In genomic region chr4:94207469-94208224, GRCh38 we compare ENCODE assay signal across 8 cellular contexts. TPM values are rescaled to one million over a fixed set of nuclear protein-coding genes. Genes with fewer than 3 reads are reported as not detected.
DNase-seq lines count a peak whose midpoint lies in the region; ATAC-seq and TF ChIP-seq lines count a peak whose summit lies in the region.

Gene SMARCAD1 (plus strand): TSS chr4:94207865. CDS start chr4:94208395, 530 bp downstream.

- in situ Hi-C loops in Panc1 (cut with HindIII; ENCODE audit: low pct_unique_long_range_greater_than_20kb, low sequenced_read_pairs), result no loop called here

- TF ChIP-seq CTCF in Panc1 (IDR thresholded peaks at IDR 0.05) (no peak), esophagus muscularis mucosa (IDR thresholded peaks at IDR 0.05) (no peak)

- H3K36me3 ChIP-seq in Panc1 (ENCODE audit: control insufficient read depth, insufficient read depth, low read length) (peaks cover 12% of the 10 kb centered on the region), esophagus muscularis mucosa (peaks cover 7 to 31% (median 15%) of the 10 kb centered on the region in 4 donors), muscle layer of duodenum (ENCODE audit: control insufficient read depth in 1 of 2, insufficient read depth in 2 of 2, low read length in 2 of 2) (peaks cover 0 to 13% of the 10 kb centered on the region in 2 donors)

- intact Hi-C loops in Panc1 (cut with micrococcal nuclease; ENCODE audit: unreplicated experiment) (no loop called here), esophagus muscularis mucosa (cut with DNase I) (no loop called here)

- H3K4me3 ChIP-seq in Panc1 (ENCODE audit: low read depth in 2 of 2, low read length in 2 of 2) (peak within 1 kb of the TSS; percentile 69 to 80), esophagus muscularis mucosa (peak within 1 kb of the TSS; percentile 65 to 92 (median 68)), muscle layer of duodenum (ENCODE audit: low read depth in 1 of 2, low read length in 2 of 2) (peak within 1 kb of the TSS; percentile 87 to 97)

- no peak for TF ChIP-seq POLR2A in esophagus muscularis mucosa (IDR thresholded peaks at IDR 0.05; ENCODE audit: low read depth)

- CTCF ChIA-PET in Panc1 (lab: Charles Lee), result interaction anchor here (0.6 kb wide), 1 partner anchor 1015 kb away, joined by 4 read pairs; no protein-coding TSS in a partner anchor

- H3K27me3 ChIP-seq in Panc1 (ENCODE audit: control insufficient read depth, insufficient read depth, low read length) (no peaks in the 10 kb centered on the region), esophagus muscularis mucosa (no peaks in the 10 kb centered on the region), muscle layer of duodenum (ENCODE audit: low read depth, low read length) (no peaks in the 10 kb centered on the region)

- DNase-seq in DMS53 (lab: John Stamatoyannopoulos, UW), result peak; percentile 97
- DNase-seq in KG1 (lab: John Stamatoyannopoulos, UW), result peak; percentile 99
- peak; percentile 85 for DNase-seq in Panc1 (ENCODE audit: low read depth, low spot score)
- DNase-seq in activated T-cell treated with anti-CD3 and anti-CD28 coated beads, Interleukin-2, amount 50 U/mL, for 4 hours, result peak; percentile 83
- peak; percentile 97 for DNase-seq in esophagus muscularis mucosa (ENCODE audit: extremely low spot score)
- peak; percentile 80 to 81 for DNase-seq in stimulated activated CD8-positive, alpha-beta memory T cell treated with anti-CD3 and anti-CD28 coated beads, Interleukin-7, amount 100 ng/mL, for 4 hours (ENCODE audit: low read depth in 2 of 2)

- ATAC-seq in GM21723 (IDR thresholded peaks at IDR 0.05; ENCODE audit: unreplicated experiment) (peak; percentile 97), Panc1 (peak; percentile 96)
- ATAC-seq in activated T-cell treated with anti-CD3 and anti-CD28 coated beads, Interleukin-2, amount 50 U/mL, for 4 hours, result peak; percentile 94 to 95

- H3K27ac ChIP-seq in Panc1 (ENCODE audit: low read length), result peak within 1 kb of the TSS; percentile 88
- peak within 1 kb of the TSS; percentile 82 to 95 (median 86) for H3K27ac ChIP-seq in esophagus muscularis mucosa (replicated peaks in 1 of 4)
- peak within 1 kb of the TSS; percentile 97 for H3K27ac ChIP-seq in muscle layer of duodenum (ENCODE audit: low read length)

- POLR2A ChIA-PET in Panc1 (lab: Charles Lee), result no interaction called here

- H3K9me3 ChIP-seq in Panc1 (ENCODE audit: control insufficient read depth, insufficient read depth, low read depth, low read length) (no peaks in the 10 kb centered on the region), esophagus muscularis mucosa (no peaks in the 10 kb centered on the region), muscle layer of duodenum (ENCODE audit: control insufficient read depth in 1 of 2, low read length in 2 of 2) (no peaks in the 10 kb centered on the region)

- no peaks in the 10 kb centered on the region for H3K9me3 Mint-ChIP-seq in activated T-cell treated with anti-CD3 and anti-CD28 coated beads, Interleukin-2, amount 50 U/mL, for 4 hours

- no peak for TF ChIP-seq EP300 in esophagus muscularis mucosa (IDR thresholded peaks at IDR 0.05)

- peaks cover 14% of the 10 kb centered on the region for H3K4me1 ChIP-seq in Panc1 (ENCODE audit: control insufficient read depth, insufficient read depth, low read length)
- peaks cover 15 to 37% (median 33%) of the 10 kb centered on the region in 4 donors for H3K4me1 ChIP-seq in esophagus muscularis mucosa
- H3K4me1 ChIP-seq in muscle layer of duodenum (ENCODE audit: control insufficient read depth in 1 of 2, insufficient read depth in 2 of 2, low read length in 2 of 2), result peaks cover 0 to 16% of the 10 kb centered on the region in 2 donors

- no TSS peak for BruUV-seq in Panc1 (replicated peaks; lab: Mats Ljungman, UMichigan)

- peaks cover 35% of the 10 kb centered on the region for H3K4me1 Mint-ChIP-seq in activated T-cell treated with anti-CD3 and anti-CD28 coated beads, Interleukin-2, amount 50 U/mL, for 4 hours (ENCODE audit: low read depth)

- H3K36me3 Mint-ChIP-seq in activated T-cell treated with anti-CD3 and anti-CD28 coated beads, Interleukin-2, amount 50 U/mL, for 4 hours (ENCODE audit: insufficient read depth), result peaks cover 21% of the 10 kb centered on the region

- peaks cover 7% of the 10 kb centered on the region for H3K27me3 Mint-ChIP-seq in activated T-cell treated with anti-CD3 and anti-CD28 coated beads, Interleukin-2, amount 50 U/mL, for 4 hours (ENCODE audit: low read depth)

- peak within 1 kb of the TSS; percentile 97 for H3K4me3 Mint-ChIP-seq in activated T-cell treated with anti-CD3 and anti-CD28 coated beads, Interleukin-2, amount 50 U/mL, for 4 hours

- WGBS in esophagus muscularis mucosa, result under 1% methylated on average over 52 of the region's 57 CpGs

RNA-seq across cellular contexts. Expression of gene SMARCAD1, which starts in this region (rescaled TPM):
- total RNA-seq in Panc1 (2021; ENCODE audit: unreplicated experiment), result 20.7 TPM
- 8.1 TPM for polyA plus RNA-seq in Panc1 (2012; ENCODE audit: insufficient read length)
- 10 to 100 TPM; 31.2 to 33.8 (median 33.2) TPM for total RNA-seq in activated T-cell treated with anti-CD3 and anti-CD28 coated beads, Interleukin-2, amount 50 U/mL, for 4 hours
- total RNA-seq in esophagus muscularis mucosa, result 10 to 100 TPM; 12.3 to 19.1 (median 14.5) TPM

Comparison
In these comparisons a context has a peak if more than half of its experiments do, and no peak if none do; other contexts are left out.
1. Peak in every context shown above with its lines: DNase-seq, ATAC-seq, H3K4me3 ChIP-seq and H3K27ac ChIP-seq.